In the genomic region with DNA sequence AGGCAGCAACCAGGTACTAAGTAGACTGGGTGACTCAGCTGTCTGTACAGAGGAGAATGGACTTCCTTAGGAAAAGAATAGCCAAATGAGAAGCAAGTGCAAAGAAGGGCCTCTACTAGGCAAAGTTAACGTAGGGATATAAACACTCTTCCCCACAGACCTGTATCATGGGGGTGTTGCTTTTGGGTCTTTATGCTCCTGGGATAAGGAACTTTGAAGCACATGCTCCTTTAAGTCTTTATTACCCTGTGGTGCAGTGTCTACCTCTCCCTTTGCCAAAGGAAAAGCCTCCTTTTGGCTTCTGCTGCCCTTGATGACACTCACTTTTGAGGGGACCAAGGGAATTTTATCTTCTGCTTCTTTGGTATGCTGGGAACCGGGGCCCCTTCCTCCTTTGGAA, we compare ENCODE assay signal across 1 cellular context.
TF ChIP-seq lines count a peak whose summit lies in the region.

No MANE protein-coding gene starts in this region.

TF ChIP-seq in GM12878, 131 proteins besides CTCF, POLR2A, EP300 and RAD21:
- TF ChIP-seq POLR2AphosphoS5 (IDR thresholded peaks at IDR 0.05; ENCODE audit: low read length): peak; percentile 52
- TF ChIP-seq ZBED1 (IDR thresholded peaks at IDR 0.05; ENCODE audit: borderline replicate concordance): no peak
